In the genomic region with DNA sequence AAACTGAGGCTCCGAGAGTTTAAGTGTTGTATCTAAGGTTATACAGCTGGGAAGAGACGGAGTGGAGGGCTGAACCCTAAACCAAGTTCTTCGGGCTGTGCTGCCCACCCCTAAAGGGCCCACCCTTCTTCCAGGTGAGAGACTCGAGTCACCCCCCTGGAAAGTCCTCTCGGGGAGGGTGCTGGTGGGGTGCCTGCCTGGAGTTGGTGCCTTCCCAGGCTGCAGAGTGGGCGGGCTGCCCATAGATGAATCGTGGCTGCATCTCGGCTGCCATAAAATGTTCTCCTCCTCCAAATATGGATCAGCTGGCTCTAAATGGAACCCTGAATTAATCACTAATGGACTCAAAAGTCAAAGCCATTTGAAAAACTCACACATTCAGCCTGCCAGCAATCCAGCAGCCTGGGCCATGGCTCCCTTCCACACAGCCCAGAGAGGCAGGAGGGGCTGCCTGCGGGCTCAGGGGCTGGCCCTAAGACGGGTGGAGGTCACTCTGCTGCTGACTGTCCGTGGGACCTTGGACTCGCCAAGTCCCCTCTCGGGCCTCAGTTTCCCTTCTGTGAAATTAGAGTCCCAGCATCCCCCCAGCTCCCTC, we compare ENCODE assay signal across 25 cellular contexts. TPM values are rescaled to one million over a fixed set of nuclear protein-coding genes. Genes with fewer than 3 reads are reported as not detected.
DNase-seq lines count a peak whose midpoint lies in the region; ATAC-seq, FAIRE-seq and TF ChIP-seq lines count a peak whose summit lies in the region.
"Had no signal": no experiment of that assay in that cellular context is flagged by ENCODE, and none has a peak within 500 bp of the region (broad histone marks: within the 10 kb centered on the region; RNA-seq: fewer than 3 reads in every experiment).

No MANE protein-coding gene starts in this region.

- no peak overlapping the region for H3K9ac ChIP-seq in kidney (ENCODE audit: low read length in 2 of 2)
- H3K9ac ChIP-seq: BLaER1 had no signal

- POLR2A ChIA-PET in CD4-positive, alpha-beta T cell (lab: Charles Lee), result no interaction called here

- H3K27ac ChIP-seq in kidney (ENCODE audit: low read depth in 2 of 2, low read length in 2 of 2) (no peak overlapping the region), upper lobe of right lung (no peak overlapping the region)
- H3K27ac ChIP-seq in CD4-positive, alpha-beta T cell (ENCODE audit: low read depth, low read length), result no peak overlapping the region
- H3K27ac ChIP-seq: BLaER1 had no signal

- H3K4me1 ChIP-seq in kidney (ENCODE audit: control insufficient read depth in 1 of 2, insufficient read depth in 1 of 2, low read depth in 1 of 2, low read length in 2 of 2) (no peaks in the 10 kb centered on the region), upper lobe of right lung (no peaks in the 10 kb centered on the region)

- H3K9me3 ChIP-seq in kidney (ENCODE audit: control insufficient read depth in 1 of 2, low read length in 2 of 2) (no peaks in the 10 kb centered on the region), upper lobe of right lung (no peaks in the 10 kb centered on the region)
- H3K9me3 ChIP-seq in CD4-positive, alpha-beta T cell (ENCODE audit: control insufficient read depth, low read length), result no peaks in the 10 kb centered on the region
- H3K9me3 ChIP-seq: BLaER1, Caco-2 had no signal

- TF ChIP-seq CTCF in CD14-positive monocyte (IDR thresholded peaks at IDR 0.05) (no peak), kidney (IDR thresholded peaks at IDR 0.05; ENCODE audit: borderline replicate concordance, extremely low read depth, insufficient read depth) (no peak), upper lobe of right lung (IDR thresholded peaks at IDR 0.05) (no peak)
- no peak for TF ChIP-seq CTCF in CD4-positive, alpha-beta T cell (IDR thresholded peaks at IDR 0.05)

- no peaks in the 10 kb centered on the region for H3K27me3 ChIP-seq in upper lobe of right lung
- peaks cover 5% of the 10 kb centered on the region for H3K27me3 ChIP-seq in CD4-positive, alpha-beta T cell (ENCODE audit: control insufficient read depth, insufficient read depth, low read length)
- H3K27me3 ChIP-seq: BLaER1 had no signal

- DNase-seq in CD14-positive monocyte (ENCODE audit: low spot score) (peak; percentile 21), kidney (peak; percentile 37), posterior vena cava (ENCODE audit: low spot score) (peak; percentile 66), upper lobe of right lung (peak; percentile 55), KG1 (lab: John Stamatoyannopoulos, UW) (no peak)
- DNase-seq in CD4-positive, alpha-beta T cell, result no peak
- DNase-seq: 8988T; CD4-positive, CD25-positive, alpha-beta regulatory T cell; DMS153; DMS79; GDM1; GOT3; H7; HFFc6 had no signal

- CTCF ChIA-PET in CD4-positive, alpha-beta T cell (lab: Charles Lee), result no interaction called here

- no peak overlapping the region for H3K4me3 Mint-ChIP-seq in CD14-positive monocyte
- H3K4me3 Mint-ChIP-seq in CD4-positive, alpha-beta T cell, result no peak overlapping the region
- H3K4me3 Mint-ChIP-seq: CD4-positive, CD25-positive, alpha-beta regulatory T cell; HFFc6; IgD-negative memory B cell had no signal

- peaks cover 2 to 7% (median 2%) of the 10 kb centered on the region in 3 donors for H3K27me3 Mint-ChIP-seq in CD14-positive monocyte (ENCODE audit: low read depth in 3 of 3)
- no peaks in the 10 kb centered on the region for H3K27me3 Mint-ChIP-seq in CD4-positive, alpha-beta T cell
- H3K27me3 Mint-ChIP-seq: CD4-positive, CD25-positive, alpha-beta regulatory T cell had no signal

- no peak for FAIRE-seq in kidney (lab: Jason Lieb, UNC)
- FAIRE-seq: GM12892, GM18507, HepG2 had no signal

- intact Hi-C loops in CD14-positive monocyte (cut with micrococcal nuclease) (no loop called here), kidney (cut with DNase I) (no loop called here), posterior vena cava (cut with DNase I) (no loop called here), upper lobe of right lung (cut with DNase I) (no loop called here)
- intact Hi-C loops in CD4-positive, alpha-beta T cell (cut with DNase I, micrococcal nuclease), result no loop called here

- no peak overlapping the region for H3K27ac Mint-ChIP-seq in CD14-positive monocyte
- no peak overlapping the region for H3K27ac Mint-ChIP-seq in CD4-positive, alpha-beta T cell
- H3K27ac Mint-ChIP-seq: CD4-positive, CD25-positive, alpha-beta regulatory T cell; HFFc6; IgD-negative memory B cell had no signal

- H3K4me3 ChIP-seq in kidney (ENCODE audit: low read length in 2 of 2) (no peak overlapping the region), upper lobe of right lung (no peak overlapping the region)
- H3K4me3 ChIP-seq: BLaER1 had no signal

- no peaks in the 10 kb centered on the region for H3K36me3 Mint-ChIP-seq in CD14-positive monocyte
- H3K36me3 Mint-ChIP-seq in CD4-positive, alpha-beta T cell (ENCODE audit: low read depth), result no peaks in the 10 kb centered on the region
- H3K36me3 Mint-ChIP-seq: CD4-positive, CD25-positive, alpha-beta regulatory T cell; IgD-negative memory B cell had no signal

- ATAC-seq in upper lobe of right lung (no peak), GM18907 (IDR thresholded peaks at IDR 0.05; ENCODE audit: unreplicated experiment) (no peak)
- ATAC-seq in CD4-positive, alpha-beta T cell (ENCODE audit: poor library complexity), result no peak
- ATAC-seq: HCT116, HepG2 had no signal

- H3K9me3 Mint-ChIP-seq in CD14-positive monocyte, result no peaks in the 10 kb centered on the region
- no peaks in the 10 kb centered on the region for H3K9me3 Mint-ChIP-seq in CD4-positive, alpha-beta T cell
- H3K9me3 Mint-ChIP-seq: CD4-positive, CD25-positive, alpha-beta regulatory T cell; HFFc6; IgD-negative memory B cell had no signal

- H3K36me3 ChIP-seq in kidney (ENCODE audit: control insufficient read depth in 1 of 2, insufficient read depth in 2 of 2, low read length in 2 of 2) (no peaks in the 10 kb centered on the region), upper lobe of right lung (no peaks in the 10 kb centered on the region)
- H3K36me3 ChIP-seq: BLaER1 had no signal

- H3K4me1 Mint-ChIP-seq in CD14-positive monocyte, result peaks cover 4% of the 10 kb centered on the region
- no peaks in the 10 kb centered on the region for H3K4me1 Mint-ChIP-seq in CD4-positive, alpha-beta T cell (ENCODE audit: low read depth)
- H3K4me1 Mint-ChIP-seq: IgD-negative memory B cell had no signal

RNA-seq across cellular contexts. Expression of gene CIB4, which starts 7.7 kb away (rescaled TPM):
- polyA plus RNA-seq in CD14-positive monocyte, result not detected
- total RNA-seq in kidney, result not detected
- polyA plus RNA-seq in kidney (ENCODE audit: insufficient read depth, low read depth, low replicate concordance), result not detected
- not detected for total RNA-seq in posterior vena cava
- not detected for total RNA-seq in upper lobe of right lung
- total RNA-seq in CD4-positive, alpha-beta T cell, result not detected
- total RNA-seq: A673; Caco-2; CD4-positive, CD25-positive, alpha-beta regulatory T cell; Daoy; H7; HepG2; HFFc6 had no signal
- polyA plus RNA-seq: AG04450; CD4-positive, CD25-positive, alpha-beta regulatory T cell; HepG2; IgD-negative memory B cell had no signal

RNA-seq across cellular contexts. Expression of gene KCNK3, which starts 59.1 kb away (rescaled TPM):
- not detected for polyA plus RNA-seq in CD14-positive monocyte
- 8.1 TPM for total RNA-seq in kidney
- 2.1 TPM for polyA plus RNA-seq in kidney (ENCODE audit: insufficient read depth, low read depth, low replicate concordance)
- total RNA-seq in posterior vena cava, result 10 to 100 TPM; 13.1 to 24.4 TPM
- total RNA-seq in upper lobe of right lung, result 25.4 TPM
- total RNA-seq in CD4-positive, alpha-beta T cell, result not detected
- total RNA-seq: CD4-positive, CD25-positive, alpha-beta regulatory T cell; HepG2; HFFc6 had no signal
- polyA plus RNA-seq: CD4-positive, CD25-positive, alpha-beta regulatory T cell; HepG2; IgD-negative memory B cell had no signal

Comparison
In these comparisons a context has a peak if more than half of its experiments do, and no peak if none do; other contexts are left out.
1. DNase-seq: peak in CD14-positive monocyte (single experiment), kidney (single experiment), posterior vena cava (single experiment) and upper lobe of right lung (single experiment); none in CD4-positive, alpha-beta T cell (0 of 10) and KG1 (single experiment).